Comparison of ENCODE assay signal across 7 cellular contexts in genomic region chr2:95663350-95664085, GRCh38.
DNase-seq lines count a peak whose midpoint lies in the region; TF ChIP-seq lines count a peak whose summit lies in the region.
"Not testable (repeated sequence)": the region's sequence is repeated elsewhere in the genome, so short reads cannot be mapped to it uniquely, and the experiment has no call there.

No MANE protein-coding gene starts in this region.

- not testable (repeated sequence) for H3K9ac ChIP-seq in BLaER1

- H4K20me1 ChIP-seq in BLaER1 = not testable (repeated sequence)

- not testable (repeated sequence) for H3K36me3 Mint-ChIP-seq in IgD-negative memory B cell

- TF ChIP-seq POLR2A in NB4 (IDR thresholded peaks at IDR 0.05; ENCODE audit: extremely low read depth, insufficient read length) = not testable (repeated sequence)

- peak overlapping the region in 3 of 4 donors; percentile 34 to 70 (median 59) for H3K4me3 Mint-ChIP-seq in IgD-negative memory B cell

- H3K27me3 ChIP-seq in BLaER1 = not testable (repeated sequence)
- peaks cover 14% of the 10 kb centered on the region for H3K27me3 ChIP-seq in neuron (ENCODE audit: insufficient read depth, low read length)

- not testable (repeated sequence) for H3K4me3 ChIP-seq in BLaER1; NB4 (ENCODE audit: low read depth, low read length); coronary artery
- peak overlapping the region; percentile 11 for H3K4me3 ChIP-seq in neuron (ENCODE audit: low read length)

- not testable (repeated sequence) for H3K9me3 ChIP-seq in BLaER1; neuron (ENCODE audit: low read length)

- H2AFZ ChIP-seq in neuron (ENCODE audit: low read depth, low read length) = not testable (repeated sequence)

- H3K9me3 Mint-ChIP-seq in IgD-negative memory B cell = not testable (repeated sequence)

- H3K4me1 ChIP-seq in BLaER1 = peaks cover 10% of the 10 kb centered on the region
- H3K4me1 ChIP-seq in neuron (ENCODE audit: insufficient read depth, low read length) = peaks cover 15% of the 10 kb centered on the region

- peak overlapping the region; percentile 70 for H3K4me2 ChIP-seq in BLaER1

- TF ChIP-seq CTCF in NB4 (IDR thresholded peaks at IDR 0.05; ENCODE audit: low read depth, low read length); coronary artery (IDR thresholded peaks at IDR 0.05): not testable (repeated sequence)

- not testable (repeated sequence) for H3K27me3 Mint-ChIP-seq in IgD-negative memory B cell

- H3K4me1 Mint-ChIP-seq in IgD-negative memory B cell = not testable (repeated sequence)

- H3K27ac ChIP-seq in BLaER1, coronary artery: not testable (repeated sequence)

- not testable (repeated sequence) for H3K36me3 ChIP-seq in BLaER1; neuron (ENCODE audit: insufficient read depth, low read length)

- H3K27ac Mint-ChIP-seq in IgD-negative memory B cell = not testable (repeated sequence)

- DNase-seq in NB4 (ENCODE audit: low read depth) (peak; percentile 35), RPMI8226 (peak; percentile 34), coronary artery (ENCODE audit: low spot score) (peak; percentile 58), left kidney (ENCODE audit: low read depth, low spot score) (peak; percentile 49)
